9 cellular contexts compared by ENCODE assay signal in genomic region chr20:47181056-47181862, GRCh38.
DNase-seq lines count a peak whose midpoint lies in the region; ATAC-seq and TF ChIP-seq lines count a peak whose summit lies in the region.
"Had no signal": no experiment of that assay in that cellular context is flagged by ENCODE, and none has a peak within 500 bp of the region (broad histone marks: within the 10 kb centered on the region; RNA-seq: fewer than 3 reads in every experiment).

No MANE protein-coding gene starts in this region.

- H4K20me1 ChIP-seq in neural progenitor cell (ENCODE audit: low read depth) = no peaks in the 10 kb centered on the region

- DNase-seq in activated naive CD4-positive, alpha-beta T cell treated with anti-CD3 and anti-CD28 coated beads, Interleukin-2, amount 10 ng/mL, durations not matched to agents 7 days and 5 days = peak; percentile 26
- DNase-seq in activated naive CD4-positive, alpha-beta T cell treated with Interleukin-2 at 50 U/mL for 16 hours = no peak
- DNase-seq in NCI-H2029 treated with DMSO at 0.1 percent for 48 hours (lab: John Stamatoyannopoulos, UW) (peak; percentile 48), astrocyte of the hippocampus (ENCODE audit: low read depth, low spot score) (peak; percentile 77), neural progenitor cell (ENCODE audit: low spot score) (peak; percentile 36), NCI-H2107 (lab: John Stamatoyannopoulos, UW) (no peak)

- CTCF ChIA-PET in activated naive CD4-positive, alpha-beta T cell treated with anti-CD3 and anti-CD28 coated beads, Interleukin-2, amount 10 ng/mL, durations not matched to agents 7 days and 5 days (lab: Charles Lee) = interaction anchor here (0.9 to 1.3 kb wide), 2 partner anchors 15 to 203 kb away, joined by 3 to 4 read pairs; no protein-coding TSS in a partner anchor

- H3K4me3 ChIP-seq in neural progenitor cell = no peak overlapping the region
- H3K4me3 ChIP-seq: skin epidermis had no signal

- no peaks in the 10 kb centered on the region for H3K36me3 Mint-ChIP-seq in activated naive CD4-positive, alpha-beta T cell treated with anti-CD3 and anti-CD28 coated beads, Interleukin-2, amount 10 ng/mL, durations not matched to agents 7 days and 5 days
- H3K36me3 Mint-ChIP-seq in neural progenitor cell = no peaks in the 10 kb centered on the region

- no peaks in the 10 kb centered on the region for H3K36me3 ChIP-seq in neural progenitor cell

- H3K27ac ChIP-seq in neural progenitor cell = no peak overlapping the region
- H3K27ac ChIP-seq: skin epidermis had no signal

- H3K9me3 Mint-ChIP-seq in activated naive CD4-positive, alpha-beta T cell treated with anti-CD3 and anti-CD28 coated beads, Interleukin-2, amount 10 ng/mL, durations not matched to agents 7 days and 5 days = peaks cover 8% of the 10 kb centered on the region
- no peaks in the 10 kb centered on the region for H3K9me3 Mint-ChIP-seq in neural progenitor cell

- peaks cover 4% of the 10 kb centered on the region for H3K27me3 Mint-ChIP-seq in activated naive CD4-positive, alpha-beta T cell treated with anti-CD3 and anti-CD28 coated beads, Interleukin-2, amount 10 ng/mL, durations not matched to agents 7 days and 5 days
- peaks cover 4% of the 10 kb centered on the region for H3K27me3 Mint-ChIP-seq in neural progenitor cell (ENCODE audit: insufficient read depth, low read depth)

- H3K79me2 ChIP-seq in neural progenitor cell (ENCODE audit: low read depth) = no peaks in the 10 kb centered on the region

- no peak for ATAC-seq in GM18498 (IDR thresholded peaks at IDR 0.05; ENCODE audit: unreplicated experiment)
- no peak for ATAC-seq in GM19397 (IDR thresholded peaks at IDR 0.05; ENCODE audit: unreplicated experiment)

- H3K27ac Mint-ChIP-seq in activated naive CD4-positive, alpha-beta T cell treated with anti-CD3 and anti-CD28 coated beads, Interleukin-2, amount 10 ng/mL, durations not matched to agents 7 days and 5 days = no peak overlapping the region
- peak overlapping the region; percentile 19 for H3K27ac Mint-ChIP-seq in neural progenitor cell

- H3K4me2 ChIP-seq in neural progenitor cell = no peak overlapping the region

- no peak overlapping the region for H3K9ac ChIP-seq in neural progenitor cell

- H3K4me1 ChIP-seq in neural progenitor cell = no peaks in the 10 kb centered on the region

- no peaks in the 10 kb centered on the region for H3K27me3 ChIP-seq in neural progenitor cell

- H2AFZ ChIP-seq in neural progenitor cell (replicated peaks) = peak overlapping the region; percentile 76

- no peak overlapping the region for H3K4me3 Mint-ChIP-seq in activated naive CD4-positive, alpha-beta T cell treated with anti-CD3 and anti-CD28 coated beads, Interleukin-2, amount 10 ng/mL, durations not matched to agents 7 days and 5 days
- no peak overlapping the region for H3K4me3 Mint-ChIP-seq in neural progenitor cell

- peaks cover 4% of the 10 kb centered on the region for H3K4me1 Mint-ChIP-seq in activated naive CD4-positive, alpha-beta T cell treated with anti-CD3 and anti-CD28 coated beads, Interleukin-2, amount 10 ng/mL, durations not matched to agents 7 days and 5 days
- peaks cover 10% of the 10 kb centered on the region for H3K4me1 Mint-ChIP-seq in neural progenitor cell

- H3K9me3 ChIP-seq in neural progenitor cell (ENCODE audit: low read depth) = no peaks in the 10 kb centered on the region

- H3F3A ChIP-seq in neural progenitor cell (ENCODE audit: low read depth) = no peaks in the 10 kb centered on the region

- TF ChIP-seq CTCF in neural progenitor cell (IDR thresholded peaks at IDR 0.05) = no peak

Comparison
In these comparisons a context has a peak if more than half of its experiments do, and no peak if none do; other contexts are left out.
1. DNase-seq: peak in activated naive CD4-positive, alpha-beta T cell treated with anti-CD3 and anti-CD28 coated beads, Interleukin-2, amount 10 ng/mL, durations not matched to agents 7 days and 5 days (single experiment), NCI-H2029 treated with DMSO at 0.1 percent for 48 hours (single experiment), astrocyte of the hippocampus (single experiment) and neural progenitor cell (single experiment); none in activated naive CD4-positive, alpha-beta T cell treated with Interleukin-2 at 50 U/mL for 16 hours (single experiment) and NCI-H2107 (single experiment).